1 cellular context compared by ENCODE assay signal in the genomic region with DNA sequence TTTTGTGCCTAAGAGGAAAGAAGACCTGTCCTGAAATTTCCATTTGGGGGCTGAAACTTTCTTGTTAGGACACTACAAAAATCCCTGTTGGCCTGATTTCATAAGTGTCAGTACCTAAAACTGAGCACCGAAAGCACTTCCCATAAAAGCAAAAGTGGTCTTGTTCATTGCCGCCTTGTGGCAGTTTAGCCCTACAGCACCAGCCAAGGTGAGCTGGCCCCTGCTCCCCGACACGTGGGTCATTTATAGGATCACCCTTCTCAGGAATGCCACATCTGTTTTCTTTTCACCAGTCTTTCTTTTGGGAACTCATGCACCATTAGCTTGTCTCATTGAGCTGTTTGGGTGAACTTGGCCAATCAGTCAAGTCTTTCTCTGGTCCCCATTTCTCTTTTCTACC.
TF ChIP-seq lines count a peak whose summit lies in the region.

No MANE protein-coding gene starts in this region.

TF ChIP-seq in GM23338, 12 proteins besides CTCF, POLR2A, EP300 and RAD21 (continued from another document):
- TF ChIP-seq REST (IDR thresholded peaks at IDR 0.05; ENCODE audit: unreplicated experiment): no peak
- TF ChIP-seq EZH2phosphoT487 (IDR thresholded peaks at IDR 0.05; ENCODE audit: unreplicated experiment): no peak
- no peak for TF ChIP-seq ZNF114 (CRISPR knock-in tag; IDR thresholded peaks at IDR 0.05)
- TF ChIP-seq, protein P1, sequence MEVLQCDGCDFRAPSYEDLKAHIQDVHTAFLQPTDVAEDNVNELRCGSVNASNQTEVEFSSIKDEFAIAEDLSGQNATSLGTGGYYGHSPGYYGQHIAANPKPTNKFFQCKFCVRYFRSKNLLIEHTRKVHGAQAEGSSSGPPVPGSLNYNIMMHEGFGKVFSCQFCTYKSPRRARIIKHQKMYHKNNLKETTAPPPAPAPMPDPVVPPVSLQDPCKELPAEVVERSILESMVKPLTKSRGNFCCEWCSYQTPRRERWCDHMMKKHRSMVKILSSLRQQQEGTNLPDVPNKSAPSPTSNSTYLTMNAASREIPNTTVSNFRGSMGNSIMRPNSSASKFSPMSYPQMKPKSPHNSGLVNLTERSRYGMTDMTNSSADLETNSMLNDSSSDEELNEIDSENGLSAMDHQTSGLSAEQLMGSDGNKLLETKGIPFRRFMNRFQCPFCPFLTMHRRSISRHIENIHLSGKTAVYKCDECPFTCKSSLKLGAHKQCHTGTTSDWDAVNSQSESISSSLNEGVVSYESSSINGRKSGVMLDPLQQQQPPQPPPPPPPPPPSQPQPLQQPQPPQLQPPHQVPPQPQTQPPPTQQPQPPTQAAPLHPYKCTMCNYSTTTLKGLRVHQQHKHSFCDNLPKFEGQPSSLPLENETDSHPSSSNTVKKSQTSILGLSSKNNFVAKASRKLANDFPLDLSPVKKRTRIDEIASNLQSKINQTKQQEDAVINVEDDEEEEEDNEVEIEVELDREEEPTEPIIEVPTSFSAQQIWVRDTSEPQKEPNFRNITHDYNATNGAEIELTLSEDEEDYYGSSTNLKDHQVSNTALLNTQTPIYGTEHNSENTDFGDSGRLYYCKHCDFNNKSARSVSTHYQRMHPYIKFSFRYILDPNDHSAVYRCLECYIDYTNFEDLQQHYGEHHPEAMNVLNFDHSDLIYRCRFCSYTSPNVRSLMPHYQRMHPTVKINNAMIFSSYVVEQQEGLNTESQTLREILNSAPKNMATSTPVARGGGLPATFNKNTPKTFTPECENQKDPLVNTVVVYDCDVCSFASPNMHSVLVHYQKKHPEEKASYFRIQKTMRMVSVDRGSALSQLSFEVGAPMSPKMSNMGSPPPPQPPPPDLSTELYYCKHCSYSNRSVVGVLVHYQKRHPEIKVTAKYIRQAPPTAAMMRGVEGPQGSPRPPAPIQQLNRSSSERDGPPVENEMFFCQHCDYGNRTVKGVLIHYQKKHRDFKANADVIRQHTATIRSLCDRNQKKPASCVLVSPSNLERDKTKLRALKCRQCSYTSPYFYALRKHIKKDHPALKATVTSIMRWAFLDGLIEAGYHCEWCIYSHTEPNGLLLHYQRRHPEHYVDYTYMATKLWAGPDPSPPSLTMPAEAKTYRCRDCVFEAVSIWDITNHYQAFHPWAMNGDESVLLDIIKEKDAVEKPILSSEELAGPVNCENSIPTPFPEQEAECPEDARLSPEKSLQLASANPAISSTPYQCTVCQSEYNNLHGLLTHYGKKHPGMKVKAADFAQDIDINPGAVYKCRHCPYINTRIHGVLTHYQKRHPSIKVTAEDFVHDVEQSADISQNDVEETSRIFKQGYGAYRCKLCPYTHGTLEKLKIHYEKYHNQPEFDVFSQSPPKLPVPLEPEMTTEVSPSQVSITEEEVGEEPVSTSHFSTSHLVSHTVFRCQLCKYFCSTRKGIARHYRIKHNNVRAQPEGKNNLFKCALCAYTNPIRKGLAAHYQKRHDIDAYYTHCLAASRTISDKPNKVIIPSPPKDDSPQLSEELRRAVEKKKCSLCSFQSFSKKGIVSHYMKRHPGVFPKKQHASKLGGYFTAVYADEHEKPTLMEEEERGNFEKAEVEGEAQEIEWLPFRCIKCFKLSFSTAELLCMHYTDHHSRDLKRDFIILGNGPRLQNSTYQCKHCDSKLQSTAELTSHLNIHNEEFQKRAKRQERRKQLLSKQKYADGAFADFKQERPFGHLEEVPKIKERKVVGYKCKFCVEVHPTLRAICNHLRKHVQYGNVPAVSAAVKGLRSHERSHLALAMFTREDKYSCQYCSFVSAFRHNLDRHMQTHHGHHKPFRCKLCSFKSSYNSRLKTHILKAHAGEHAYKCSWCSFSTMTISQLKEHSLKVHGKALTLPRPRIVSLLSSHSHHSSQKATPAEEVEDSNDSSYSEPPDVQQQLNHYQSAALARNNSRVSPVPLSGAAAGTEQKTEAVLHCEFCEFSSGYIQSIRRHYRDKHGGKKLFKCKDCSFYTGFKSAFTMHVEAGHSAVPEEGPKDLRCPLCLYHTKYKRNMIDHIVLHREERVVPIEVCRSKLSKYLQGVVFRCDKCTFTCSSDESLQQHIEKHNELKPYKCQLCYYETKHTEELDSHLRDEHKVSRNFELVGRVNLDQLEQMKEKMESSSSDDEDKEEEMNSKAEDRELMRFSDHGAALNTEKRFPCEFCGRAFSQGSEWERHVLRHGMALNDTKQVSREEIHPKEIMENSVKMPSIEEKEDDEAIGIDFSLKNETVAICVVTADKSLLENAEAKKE (CRISPR knock-in tag; IDR thresholded peaks at IDR 0.05): no peak
- TF ChIP-seq CREB1 (CRISPR knock-in tag; IDR thresholded peaks at IDR 0.05; ENCODE audit: low read depth): no peak
- TF ChIP-seq STAT1 (IDR thresholded peaks at IDR 0.05; ENCODE audit: unreplicated experiment): no peak
- TF ChIP-seq JUNB (IDR thresholded peaks at IDR 0.05; ENCODE audit: unreplicated experiment): no peak
